ENCODE assay signal across 2 cellular contexts in the genomic region with DNA sequence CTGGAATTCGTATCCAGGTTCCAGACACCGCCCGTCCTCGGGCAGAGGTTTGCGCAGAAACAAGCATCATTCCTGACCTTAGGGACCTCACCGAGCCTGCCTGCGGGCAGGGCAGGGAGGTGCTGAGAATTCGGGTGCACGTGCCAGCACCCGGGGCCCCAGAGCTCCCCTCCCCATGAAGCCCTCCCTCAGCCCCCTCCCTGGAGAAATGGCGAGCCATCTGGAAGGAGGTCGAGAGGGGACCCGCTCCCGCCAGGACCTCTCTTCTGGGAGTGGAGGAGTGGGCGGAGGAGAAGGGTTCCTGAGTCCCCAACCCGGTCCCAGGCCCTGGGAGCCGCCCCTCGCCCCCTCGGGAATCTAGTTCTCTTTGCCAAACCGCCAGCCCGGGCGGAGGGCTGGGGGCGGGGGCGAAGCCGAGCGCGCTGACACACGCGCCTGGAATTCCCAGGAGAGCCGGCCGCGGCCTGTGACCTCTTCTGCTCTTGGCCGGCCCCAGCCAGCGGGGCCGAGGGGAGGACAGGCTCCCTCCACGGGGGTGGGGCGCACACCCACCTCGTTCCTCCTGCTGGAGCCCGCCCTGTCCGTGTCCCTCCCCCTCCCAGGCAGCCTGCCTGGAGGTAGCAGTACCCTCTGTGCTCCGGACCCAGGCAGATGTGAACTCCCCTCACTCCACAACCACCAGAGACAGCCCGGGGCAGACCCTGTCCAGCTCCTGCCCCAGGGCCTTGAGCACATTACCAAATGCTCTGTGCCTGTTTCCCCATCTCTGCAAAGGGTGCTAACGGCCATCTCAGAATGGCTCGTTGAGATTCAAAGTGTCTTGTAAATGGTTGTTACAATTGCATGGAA.
TF ChIP-seq lines count a peak whose summit lies in the region.

No MANE protein-coding gene starts in this region.

TF ChIP-seq in A549, 52 proteins besides CTCF, POLR2A, EP300 and RAD21 (continued from another document and continues in another):
- TF ChIP-seq ZNF302 (CRISPR knock-in tag; IDR thresholded peaks at IDR 0.05) (no peak; the same call in 1 of the 2 replicates), TP53 (CRISPR knock-in tag; IDR thresholded peaks at IDR 0.05) (no peak; the same call in 1 of the 2 replicates), PBX3 (IDR thresholded peaks at IDR 0.05) (peak; percentile 46), HOXB13 (CRISPR knock-in tag; IDR thresholded peaks at IDR 0.05; ENCODE audit: low read depth) (peak; percentile 39; the same call in 1 of the 2 replicates), RFX5 (IDR thresholded peaks at IDR 0.05) (no peak), POLR2AphosphoS2 (conservative IDR thresholded peaks at IDR 0.05; ENCODE audit: low read length) (no peak), HOXB5 (CRISPR knock-in tag; IDR thresholded peaks at IDR 0.05) (no peak; the same call in 1 of the 2 replicates), FOSB (CRISPR knock-in tag; IDR thresholded peaks at IDR 0.05) (no peak), SREBF2 (IDR thresholded peaks at IDR 0.05) (no peak), JUNB (IDR thresholded peaks at IDR 0.05) (0 out of 2 replicates have a peak, but pooled peaks have one; percentile 17), KDM1A (IDR thresholded peaks at IDR 0.05; ENCODE audit: low read depth) (peak; percentile 1; the same call in 1 of the 2 replicates), HEYL (CRISPR knock-in tag; IDR thresholded peaks at IDR 0.05) (no peak), RNF2 (IDR thresholded peaks at IDR 0.05; ENCODE audit: borderline replicate concordance, low read depth) (no peak), ESRRA (IDR thresholded peaks at IDR 0.05; ENCODE audit: borderline replicate concordance, low read length) (no peak), NPAS2 (CRISPR knock-in tag; IDR thresholded peaks at IDR 0.05; ENCODE audit: borderline replicate concordance) (no peak; the same call in 1 of the 2 replicates), EHMT2 (IDR thresholded peaks at IDR 0.05; ENCODE audit: low read depth) (no peak), MAFK (IDR thresholded peaks at IDR 0.05; ENCODE audit: partially characterized antibody) (no peak), CHD2 (IDR thresholded peaks at IDR 0.05; ENCODE audit: low read length, partially characterized antibody) (no peak), SMC3 (IDR thresholded peaks at IDR 0.05) (no peak; the same call in 2 of the 3 replicates), HDAC2 (IDR thresholded peaks at IDR 0.05) (0 out of 2 replicates have a peak, but pooled peaks have one; percentile 22), ATOH8 (CRISPR knock-in tag; IDR thresholded peaks at IDR 0.05; ENCODE audit: low read depth) (no peak), FOSL2 (IDR thresholded peaks at IDR 0.05) (no peak; the same call in 1 of the 2 replicates), FOSL2 (CRISPR knock-in tag; IDR thresholded peaks at IDR 0.05) (peak; percentile 94), JUN (IDR thresholded peaks at IDR 0.05) (peak in 1 of 2 experiments; percentile 78; a peak in 4 of 5 replicates)
- TF ChIP-seq, protein P1, sequence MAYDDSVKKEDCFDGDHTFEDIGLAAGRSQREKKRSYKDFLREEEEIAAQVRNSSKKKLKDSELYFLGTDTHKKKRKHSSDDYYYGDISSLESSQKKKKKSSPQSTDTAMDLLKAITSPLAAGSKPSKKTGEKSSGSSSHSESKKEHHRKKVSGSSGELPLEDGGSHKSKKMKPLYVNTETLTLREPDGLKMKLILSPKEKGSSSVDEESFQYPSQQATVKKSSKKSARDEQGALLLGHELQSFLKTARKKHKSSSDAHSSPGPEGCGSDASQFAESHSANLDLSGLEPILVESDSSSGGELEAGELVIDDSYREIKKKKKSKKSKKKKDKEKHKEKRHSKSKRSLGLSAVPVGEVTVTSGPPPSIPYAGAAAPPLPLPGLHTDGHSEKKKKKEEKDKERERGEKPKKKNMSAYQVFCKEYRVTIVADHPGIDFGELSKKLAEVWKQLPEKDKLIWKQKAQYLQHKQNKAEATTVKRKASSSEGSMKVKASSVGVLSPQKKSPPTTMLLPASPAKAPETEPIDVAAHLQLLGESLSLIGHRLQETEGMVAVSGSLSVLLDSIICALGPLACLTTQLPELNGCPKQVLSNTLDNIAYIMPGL (CRISPR knock-in tag; IDR thresholded peaks at IDR 0.05; ENCODE audit: borderline replicate concordance), result no peak
- TF ChIP-seq, protein P2, sequence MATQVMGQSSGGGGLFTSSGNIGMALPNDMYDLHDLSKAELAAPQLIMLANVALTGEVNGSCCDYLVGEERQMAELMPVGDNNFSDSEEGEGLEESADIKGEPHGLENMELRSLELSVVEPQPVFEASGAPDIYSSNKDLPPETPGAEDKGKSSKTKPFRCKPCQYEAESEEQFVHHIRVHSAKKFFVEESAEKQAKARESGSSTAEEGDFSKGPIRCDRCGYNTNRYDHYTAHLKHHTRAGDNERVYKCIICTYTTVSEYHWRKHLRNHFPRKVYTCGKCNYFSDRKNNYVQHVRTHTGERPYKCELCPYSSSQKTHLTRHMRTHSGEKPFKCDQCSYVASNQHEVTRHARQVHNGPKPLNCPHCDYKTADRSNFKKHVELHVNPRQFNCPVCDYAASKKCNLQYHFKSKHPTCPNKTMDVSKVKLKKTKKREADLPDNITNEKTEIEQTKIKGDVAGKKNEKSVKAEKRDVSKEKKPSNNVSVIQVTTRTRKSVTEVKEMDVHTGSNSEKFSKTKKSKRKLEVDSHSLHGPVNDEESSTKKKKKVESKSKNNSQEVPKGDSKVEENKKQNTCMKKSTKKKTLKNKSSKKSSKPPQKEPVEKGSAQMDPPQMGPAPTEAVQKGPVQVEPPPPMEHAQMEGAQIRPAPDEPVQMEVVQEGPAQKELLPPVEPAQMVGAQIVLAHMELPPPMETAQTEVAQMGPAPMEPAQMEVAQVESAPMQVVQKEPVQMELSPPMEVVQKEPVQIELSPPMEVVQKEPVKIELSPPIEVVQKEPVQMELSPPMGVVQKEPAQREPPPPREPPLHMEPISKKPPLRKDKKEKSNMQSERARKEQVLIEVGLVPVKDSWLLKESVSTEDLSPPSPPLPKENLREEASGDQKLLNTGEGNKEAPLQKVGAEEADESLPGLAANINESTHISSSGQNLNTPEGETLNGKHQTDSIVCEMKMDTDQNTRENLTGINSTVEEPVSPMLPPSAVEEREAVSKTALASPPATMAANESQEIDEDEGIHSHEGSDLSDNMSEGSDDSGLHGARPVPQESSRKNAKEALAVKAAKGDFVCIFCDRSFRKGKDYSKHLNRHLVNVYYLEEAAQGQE (IDR thresholded peaks at IDR 0.05), result no peak; the same call in 1 of the 2 replicates

TF ChIP-seq in HCT116, 20 proteins besides CTCF, POLR2A, EP300 and RAD21 (continued from another document):
- no peak for TF ChIP-seq ZBTB33 (IDR thresholded peaks at IDR 0.05; ENCODE audit: extremely low read depth, insufficient replicate concordance, low read length)
- TF ChIP-seq CEBPB (IDR thresholded peaks at IDR 0.05; ENCODE audit: low read depth), result no peak
- TF ChIP-seq ZNF274 (IDR thresholded peaks at IDR 0.05; ENCODE audit: low read depth, low read length), result no peak
- TF ChIP-seq SIN3A (IDR thresholded peaks at IDR 0.05; ENCODE audit: low read depth), result no peak
- TF ChIP-seq MAX (IDR thresholded peaks at IDR 0.05), result no peak
- no peak for TF ChIP-seq SRF (IDR thresholded peaks at IDR 0.05; ENCODE audit: low read depth)
- TF ChIP-seq TCF7L2 (IDR thresholded peaks at IDR 0.05; ENCODE audit: borderline replicate concordance, extremely low read depth, insufficient read depth, insufficient read length), result no peak
- TF ChIP-seq, protein P3, sequence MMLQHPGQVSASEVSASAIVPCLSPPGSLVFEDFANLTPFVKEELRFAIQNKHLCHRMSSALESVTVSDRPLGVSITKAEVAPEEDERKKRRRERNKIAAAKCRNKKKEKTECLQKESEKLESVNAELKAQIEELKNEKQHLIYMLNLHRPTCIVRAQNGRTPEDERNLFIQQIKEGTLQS (IDR thresholded peaks at IDR 0.05), result no peak
- no peak for TF ChIP-seq YY1 (IDR thresholded peaks at IDR 0.05; ENCODE audit: extremely low read depth, insufficient replicate concordance, low read depth, low read length)
